ENCODE assay signal across 8 cellular contexts in the genomic region with DNA sequence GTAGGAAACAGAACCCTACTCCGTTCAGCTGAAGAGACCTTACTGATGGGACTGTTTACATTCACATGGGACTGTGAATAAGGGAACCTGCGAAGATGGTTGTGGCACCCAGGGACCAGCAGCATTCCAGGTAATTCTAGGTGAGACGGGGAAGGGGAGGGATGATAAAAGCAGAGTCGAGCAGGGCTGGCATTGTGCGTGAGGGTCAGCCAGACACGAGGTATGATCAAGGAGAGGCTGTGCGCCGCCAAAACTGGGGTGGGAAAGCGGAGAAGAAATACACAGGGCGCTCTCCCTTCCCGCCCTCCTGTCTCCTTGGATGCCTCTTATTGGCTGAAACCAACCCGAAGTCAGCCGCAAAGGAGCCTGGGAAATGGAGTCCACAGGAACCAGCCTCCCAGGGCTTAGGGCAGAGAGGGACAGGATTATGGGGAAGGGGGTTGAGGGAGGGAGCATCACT. TPM values are rescaled to one million over a fixed set of nuclear protein-coding genes. Genes with fewer than 3 reads are reported as not detected.
DNase-seq lines count a peak whose midpoint lies in the region; ATAC-seq lines count a peak whose summit lies in the region.

No MANE protein-coding gene starts in this region.

- H3K36me3 Mint-ChIP-seq in activated CD4-positive, alpha-beta memory T cell treated with anti-CD3 and anti-CD28 coated beads, Interleukin-2, amount 10 ng/mL, durations not matched to agents 7 days and 5 days (ENCODE audit: low read depth): no peaks in the 10 kb centered on the region
- H3K36me3 Mint-ChIP-seq in memory B cell: no peaks in the 10 kb centered on the region

- CTCF ChIA-PET in activated CD4-positive, alpha-beta memory T cell treated with anti-CD3 and anti-CD28 coated beads, Interleukin-2, amount 10 ng/mL, durations not matched to agents 7 days and 5 days (lab: Charles Lee): interaction anchor here (0.6 kb wide), 1 partner anchor 406 kb away, joined by 3 read pairs; no protein-coding TSS in a partner anchor

- H3K27ac Mint-ChIP-seq in activated CD4-positive, alpha-beta memory T cell treated with anti-CD3 and anti-CD28 coated beads, Interleukin-2, amount 10 ng/mL, durations not matched to agents 7 days and 5 days: no peak overlapping the region
- H3K27ac Mint-ChIP-seq in memory B cell: peak overlapping the region; percentile 72

- no peaks in the 10 kb centered on the region for H3K36me3 ChIP-seq in effector memory CD4-positive, alpha-beta T cell (ENCODE audit: control insufficient read depth, insufficient read depth, low read length)

- peak; percentile 83 for DNase-seq in Ammon's horn (ENCODE audit: low spot score)
- DNase-seq in NCI-H526 (lab: John Stamatoyannopoulos, UW): peak; percentile 65 to 71
- peak; percentile 72 for DNase-seq in activated CD4-positive, alpha-beta memory T cell treated with anti-CD3 and anti-CD28 coated beads, Interleukin-2, amount 10 ng/mL, durations not matched to agents 7 days and 5 days
- peak; percentile 16 to 48 (median 41) for DNase-seq in effector memory CD4-positive, alpha-beta T cell
- DNase-seq in memory B cell (ENCODE audit: low spot score in 2 of 2): peak; percentile 25 to 34
- DNase-seq in stimulated activated CD8-positive, alpha-beta memory T cell treated with anti-CD3 and anti-CD28 coated beads, Interleukin-12 subunit alpha, Interleukin-12 subunit beta, amount 100 ng/mL, for 4 hours (ENCODE audit: low read depth): peak; percentile 34

- no peak overlapping the region for H3K27ac ChIP-seq in effector memory CD4-positive, alpha-beta T cell (ENCODE audit: insufficient read depth, low read length, poor library complexity, severe bottlenecking)

- peak overlapping the region; percentile 76 for H3K4me3 Mint-ChIP-seq in activated CD4-positive, alpha-beta memory T cell treated with anti-CD3 and anti-CD28 coated beads, Interleukin-2, amount 10 ng/mL, durations not matched to agents 7 days and 5 days
- peak overlapping the region; percentile 91 for H3K4me3 Mint-ChIP-seq in memory B cell

- H3K9me3 Mint-ChIP-seq in activated CD4-positive, alpha-beta memory T cell treated with anti-CD3 and anti-CD28 coated beads, Interleukin-2, amount 10 ng/mL, durations not matched to agents 7 days and 5 days: no peaks in the 10 kb centered on the region
- H3K9me3 Mint-ChIP-seq in memory B cell: no peaks in the 10 kb centered on the region

- no peaks in the 10 kb centered on the region for H3K27me3 ChIP-seq in effector memory CD4-positive, alpha-beta T cell (replicated peaks; ENCODE audit: control insufficient read depth, insufficient read depth, low read length, poor library complexity, severe bottlenecking)

- H3K4me3 ChIP-seq in effector memory CD4-positive, alpha-beta T cell (ENCODE audit: insufficient read depth, low read depth, low read length, poor library complexity, severe bottlenecking): peak overlapping the region; percentile 56

- no peaks in the 10 kb centered on the region for H3K9me3 ChIP-seq in effector memory CD4-positive, alpha-beta T cell (ENCODE audit: control insufficient read depth, low read length)

- H3K27me3 Mint-ChIP-seq in activated CD4-positive, alpha-beta memory T cell treated with anti-CD3 and anti-CD28 coated beads, Interleukin-2, amount 10 ng/mL, durations not matched to agents 7 days and 5 days: peaks cover 47% of the 10 kb centered on the region
- peaks cover 3% of the 10 kb centered on the region for H3K27me3 Mint-ChIP-seq in memory B cell

- POLR2A ChIA-PET in activated CD4-positive, alpha-beta memory T cell treated with anti-CD3 and anti-CD28 coated beads, Interleukin-2, amount 10 ng/mL, durations not matched to agents 7 days and 5 days (lab: Charles Lee): interaction anchor here (0.9 kb wide), 1 partner anchor 13 kb away, joined by 3 read pairs; no protein-coding TSS in a partner anchor

- peaks cover 4% of the 10 kb centered on the region for H3K4me1 ChIP-seq in effector memory CD4-positive, alpha-beta T cell (ENCODE audit: control insufficient read depth, insufficient read depth, low read length, poor library complexity, severe bottlenecking)

- peak; percentile 99 for ATAC-seq in GM19023 (IDR thresholded peaks at IDR 0.05; ENCODE audit: unreplicated experiment)
- ATAC-seq in HG03280 (IDR thresholded peaks at IDR 0.05; ENCODE audit: unreplicated experiment): peak; percentile 93
- peak; percentile 93 for ATAC-seq in memory B cell (ENCODE audit: low read depth)

- peaks cover 13% of the 10 kb centered on the region for H3K4me1 Mint-ChIP-seq in activated CD4-positive, alpha-beta memory T cell treated with anti-CD3 and anti-CD28 coated beads, Interleukin-2, amount 10 ng/mL, durations not matched to agents 7 days and 5 days
- peaks cover 14% of the 10 kb centered on the region for H3K4me1 Mint-ChIP-seq in memory B cell

RNA-seq across cellular contexts. Expression of gene CSNK2A2, which starts 38.4 kb away (rescaled TPM):
- total RNA-seq in activated CD4-positive, alpha-beta memory T cell treated with anti-CD3 and anti-CD28 coated beads, Interleukin-2, amount 10 ng/mL, durations not matched to agents 7 days and 5 days: 10 to 100 TPM; 67.5 to 67.9 TPM

RNA-seq across cellular contexts. Expression of gene PRSS54, which starts 58.6 kb away (rescaled TPM):
- not detected for total RNA-seq in activated CD4-positive, alpha-beta memory T cell treated with anti-CD3 and anti-CD28 coated beads, Interleukin-2, amount 10 ng/mL, durations not matched to agents 7 days and 5 days

Comparison
In these comparisons a context has a peak if more than half of its experiments do, and no peak if none do; other contexts are left out.
1. DNase-seq: peak in every context shown above with its lines; median percentile 83 in Ammon's horn; 72 in activated CD4-positive, alpha-beta memory T cell treated with anti-CD3 and anti-CD28 coated beads, Interleukin-2, amount 10 ng/mL, durations not matched to agents 7 days and 5 days; 68 in NCI-H526; 41 in effector memory CD4-positive, alpha-beta T cell; 34 in stimulated activated CD8-positive, alpha-beta memory T cell treated with anti-CD3 and anti-CD28 coated beads, Interleukin-12 subunit alpha, Interleukin-12 subunit beta, amount 100 ng/mL, for 4 hours; 30 in memory B cell.